Comparison of ENCODE assay signal across 1 cellular context in the genomic region with DNA sequence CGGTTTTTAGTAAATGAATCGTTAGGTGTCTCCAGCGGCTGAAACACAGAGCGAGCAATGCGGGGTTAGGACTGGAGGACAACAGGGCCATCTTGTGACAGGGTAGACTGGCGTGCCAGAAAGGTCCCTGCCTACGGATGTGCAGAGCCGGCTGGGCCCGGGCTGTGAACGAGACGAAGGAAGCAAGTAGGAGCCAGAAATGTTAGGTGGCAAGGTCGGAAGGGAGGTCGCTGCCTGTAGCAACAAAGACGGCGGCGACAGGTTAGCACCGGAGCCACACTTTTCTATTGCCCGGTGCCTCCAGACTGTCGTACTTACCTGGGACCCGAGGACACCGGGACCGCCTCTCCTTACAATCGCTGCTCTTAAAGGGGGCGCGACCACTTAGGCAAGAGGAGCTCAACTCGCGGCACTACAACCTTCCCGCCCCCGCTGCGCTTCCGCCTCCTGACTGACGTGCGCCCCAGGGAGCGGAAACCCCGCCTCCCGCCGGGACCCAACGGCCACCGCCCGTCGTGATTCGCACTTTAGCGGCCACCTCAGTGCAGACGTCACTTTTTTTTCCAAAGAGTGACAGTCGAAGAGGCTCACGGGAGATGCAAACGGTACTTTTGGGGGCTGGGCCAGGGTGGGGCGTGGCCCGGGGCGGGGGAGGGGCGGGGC.
TF ChIP-seq lines count a peak whose summit lies in the region.

A gene with protein sequence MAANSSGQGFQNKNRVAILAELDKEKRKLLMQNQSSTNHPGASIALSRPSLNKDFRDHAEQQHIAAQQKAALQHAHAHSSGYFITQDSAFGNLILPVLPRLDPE (minus strand): TSS at position 449 of the 663 bp plus-strand sequence. CDS start 1,632 bp downstream, outside the sequence.

TF ChIP-seq in K562, 482 proteins besides CTCF, POLR2A, EP300 and RAD21 (continued from another document and continues in another):
- TF ChIP-seq ARID4B (CRISPR knock-in tag; IDR thresholded peaks at IDR 0.05) (peak; percentile 83), KAT7 (CRISPR knock-in tag; IDR thresholded peaks at IDR 0.05; ENCODE audit: borderline replicate concordance) (no peak), MAFK (IDR thresholded peaks at IDR 0.05; ENCODE audit: low read length) (no peak), ZNF507 (tag; conservative IDR thresholded peaks at IDR 0.05) (no peak), CEBPG (CRISPR knock-in tag; IDR thresholded peaks at IDR 0.05) (peak; percentile 63; the same call in 1 of the 2 replicates), CEBPG (tag; conservative IDR thresholded peaks at IDR 0.05 in 1 of 2, IDR thresholded peaks at IDR 0.05 in 1 of 2) (0 out of 4 replicates have a peak, but pooled peaks of 1 of the 2 experiments have one; percentile 22), SAFB (IDR thresholded peaks at IDR 0.05; ENCODE audit: borderline replicate concordance, low read depth, low read length) (no peak), ARID1B (IDR thresholded peaks at IDR 0.05) (no peak), ZNF766 (CRISPR knock-in tag; conservative IDR thresholded peaks at IDR 0.05) (no peak; the same call in 1 of the 2 replicates), ZNF583 (CRISPR knock-in tag; IDR thresholded peaks at IDR 0.05) (no peak), HDAC3 (IDR thresholded peaks at IDR 0.05; ENCODE audit: borderline replicate concordance, partially characterized antibody) (no peak), ZNF717 (CRISPR knock-in tag; IDR thresholded peaks at IDR 0.05) (0 out of 2 replicates have a peak, but pooled peaks have one; percentile 19), MCM7 (IDR thresholded peaks at IDR 0.05) (no peak), PKNOX1 (IDR thresholded peaks at IDR 0.05) (peak; percentile 99), SREBF1 (IDR thresholded peaks at IDR 0.05; ENCODE audit: borderline replicate concordance, low read depth, low read length) (no peak), LARP7 (IDR thresholded peaks at IDR 0.05) (no peak), ERF (CRISPR knock-in tag; IDR thresholded peaks at IDR 0.05) (no peak), NR2F6 (CRISPR knock-in tag; IDR thresholded peaks at IDR 0.05) (no peak), MECOM (CRISPR knock-in tag; IDR thresholded peaks at IDR 0.05) (no peak), ELF1 (tag; IDR thresholded peaks at IDR 0.05) (peak; percentile 90), SIN3B (IDR thresholded peaks at IDR 0.05; ENCODE audit: low read depth) (peak; percentile 67; the same call in 1 of the 2 replicates), NKRF (IDR thresholded peaks at IDR 0.05; ENCODE audit: borderline replicate concordance) (peak; percentile 94), POLR2B (IDR thresholded peaks at IDR 0.05; ENCODE audit: low read depth, partially characterized antibody) (peak; percentile 82), YBX1 (IDR thresholded peaks at IDR 0.05) (no peak), MEIS2 (IDR thresholded peaks at IDR 0.05; ENCODE audit: partially characterized antibody) (peak; percentile 80), ZNF431 (CRISPR knock-in tag; IDR thresholded peaks at IDR 0.05) (no peak), ZNF143 (CRISPR knock-in tag; IDR thresholded peaks at IDR 0.05) (peak; percentile 69), RBM14 (IDR thresholded peaks at IDR 0.05; ENCODE audit: borderline replicate concordance, insufficient read depth, low read depth, low read length) (no peak), JUND (IDR thresholded peaks at IDR 0.05; ENCODE audit: borderline replicate concordance, low read depth, low read length) (peak; percentile 70; the same call in 1 of the 2 replicates), JUND (tag; IDR thresholded peaks at IDR 0.05; ENCODE audit: borderline replicate concordance, low read depth, low read length) (peak; percentile 28; the same call in 1 of the 3 replicates), SMAD2 (IDR thresholded peaks at IDR 0.05; ENCODE audit: low read depth, low read length) (no peak), RNF2 (IDR thresholded peaks at IDR 0.05) (0 out of 2 replicates have a peak, but pooled peaks have one; percentile 35), PBX2 (CRISPR knock-in tag; IDR thresholded peaks at IDR 0.05; ENCODE audit: low read depth) (peak; percentile 86), PBX2 (tag; conservative IDR thresholded peaks at IDR 0.05; ENCODE audit: low read depth) (peak; percentile 96)
- TF ChIP-seq, protein P1, sequence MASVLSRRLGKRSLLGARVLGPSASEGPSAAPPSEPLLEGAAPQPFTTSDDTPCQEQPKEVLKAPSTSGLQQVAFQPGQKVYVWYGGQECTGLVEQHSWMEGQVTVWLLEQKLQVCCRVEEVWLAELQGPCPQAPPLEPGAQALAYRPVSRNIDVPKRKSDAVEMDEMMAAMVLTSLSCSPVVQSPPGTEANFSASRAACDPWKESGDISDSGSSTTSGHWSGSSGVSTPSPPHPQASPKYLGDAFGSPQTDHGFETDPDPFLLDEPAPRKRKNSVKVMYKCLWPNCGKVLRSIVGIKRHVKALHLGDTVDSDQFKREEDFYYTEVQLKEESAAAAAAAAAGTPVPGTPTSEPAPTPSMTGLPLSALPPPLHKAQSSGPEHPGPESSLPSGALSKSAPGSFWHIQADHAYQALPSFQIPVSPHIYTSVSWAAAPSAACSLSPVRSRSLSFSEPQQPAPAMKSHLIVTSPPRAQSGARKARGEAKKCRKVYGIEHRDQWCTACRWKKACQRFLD (CRISPR knock-in tag; IDR thresholded peaks at IDR 0.05), result peak; percentile 74; the same call in 1 of the 2 replicates
- TF ChIP-seq, protein P2, sequence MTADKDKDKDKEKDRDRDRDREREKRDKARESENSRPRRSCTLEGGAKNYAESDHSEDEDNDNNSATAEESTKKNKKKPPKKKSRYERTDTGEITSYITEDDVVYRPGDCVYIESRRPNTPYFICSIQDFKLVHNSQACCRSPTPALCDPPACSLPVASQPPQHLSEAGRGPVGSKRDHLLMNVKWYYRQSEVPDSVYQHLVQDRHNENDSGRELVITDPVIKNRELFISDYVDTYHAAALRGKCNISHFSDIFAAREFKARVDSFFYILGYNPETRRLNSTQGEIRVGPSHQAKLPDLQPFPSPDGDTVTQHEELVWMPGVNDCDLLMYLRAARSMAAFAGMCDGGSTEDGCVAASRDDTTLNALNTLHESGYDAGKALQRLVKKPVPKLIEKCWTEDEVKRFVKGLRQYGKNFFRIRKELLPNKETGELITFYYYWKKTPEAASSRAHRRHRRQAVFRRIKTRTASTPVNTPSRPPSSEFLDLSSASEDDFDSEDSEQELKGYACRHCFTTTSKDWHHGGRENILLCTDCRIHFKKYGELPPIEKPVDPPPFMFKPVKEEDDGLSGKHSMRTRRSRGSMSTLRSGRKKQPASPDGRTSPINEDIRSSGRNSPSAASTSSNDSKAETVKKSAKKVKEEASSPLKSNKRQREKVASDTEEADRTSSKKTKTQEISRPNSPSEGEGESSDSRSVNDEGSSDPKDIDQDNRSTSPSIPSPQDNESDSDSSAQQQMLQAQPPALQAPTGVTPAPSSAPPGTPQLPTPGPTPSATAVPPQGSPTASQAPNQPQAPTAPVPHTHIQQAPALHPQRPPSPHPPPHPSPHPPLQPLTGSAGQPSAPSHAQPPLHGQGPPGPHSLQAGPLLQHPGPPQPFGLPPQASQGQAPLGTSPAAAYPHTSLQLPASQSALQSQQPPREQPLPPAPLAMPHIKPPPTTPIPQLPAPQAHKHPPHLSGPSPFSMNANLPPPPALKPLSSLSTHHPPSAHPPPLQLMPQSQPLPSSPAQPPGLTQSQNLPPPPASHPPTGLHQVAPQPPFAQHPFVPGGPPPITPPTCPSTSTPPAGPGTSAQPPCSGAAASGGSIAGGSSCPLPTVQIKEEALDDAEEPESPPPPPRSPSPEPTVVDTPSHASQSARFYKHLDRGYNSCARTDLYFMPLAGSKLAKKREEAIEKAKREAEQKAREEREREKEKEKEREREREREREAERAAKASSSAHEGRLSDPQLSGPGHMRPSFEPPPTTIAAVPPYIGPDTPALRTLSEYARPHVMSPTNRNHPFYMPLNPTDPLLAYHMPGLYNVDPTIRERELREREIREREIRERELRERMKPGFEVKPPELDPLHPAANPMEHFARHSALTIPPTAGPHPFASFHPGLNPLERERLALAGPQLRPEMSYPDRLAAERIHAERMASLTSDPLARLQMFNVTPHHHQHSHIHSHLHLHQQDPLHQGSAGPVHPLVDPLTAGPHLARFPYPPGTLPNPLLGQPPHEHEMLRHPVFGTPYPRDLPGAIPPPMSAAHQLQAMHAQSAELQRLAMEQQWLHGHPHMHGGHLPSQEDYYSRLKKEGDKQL (CRISPR knock-in tag; IDR thresholded peaks at IDR 0.05; ENCODE audit: borderline replicate concordance), result no peak
- TF ChIP-seq, protein P3, sequence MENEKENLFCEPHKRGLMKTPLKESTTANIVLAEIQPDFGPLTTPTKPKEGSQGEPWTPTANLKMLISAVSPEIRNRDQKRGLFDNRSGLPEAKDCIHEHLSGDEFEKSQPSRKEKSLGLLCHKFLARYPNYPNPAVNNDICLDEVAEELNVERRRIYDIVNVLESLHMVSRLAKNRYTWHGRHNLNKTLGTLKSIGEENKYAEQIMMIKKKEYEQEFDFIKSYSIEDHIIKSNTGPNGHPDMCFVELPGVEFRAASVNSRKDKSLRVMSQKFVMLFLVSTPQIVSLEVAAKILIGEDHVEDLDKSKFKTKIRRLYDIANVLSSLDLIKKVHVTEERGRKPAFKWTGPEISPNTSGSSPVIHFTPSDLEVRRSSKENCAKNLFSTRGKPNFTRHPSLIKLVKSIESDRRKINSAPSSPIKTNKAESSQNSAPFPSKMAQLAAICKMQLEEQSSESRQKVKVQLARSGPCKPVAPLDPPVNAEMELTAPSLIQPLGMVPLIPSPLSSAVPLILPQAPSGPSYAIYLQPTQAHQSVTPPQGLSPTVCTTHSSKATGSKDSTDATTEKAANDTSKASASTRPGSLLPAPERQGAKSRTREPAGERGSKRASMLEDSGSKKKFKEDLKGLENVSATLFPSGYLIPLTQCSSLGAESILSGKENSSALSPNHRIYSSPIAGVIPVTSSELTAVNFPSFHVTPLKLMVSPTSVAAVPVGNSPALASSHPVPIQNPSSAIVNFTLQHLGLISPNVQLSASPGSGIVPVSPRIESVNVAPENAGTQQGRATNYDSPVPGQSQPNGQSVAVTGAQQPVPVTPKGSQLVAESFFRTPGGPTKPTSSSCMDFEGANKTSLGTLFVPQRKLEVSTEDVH (IDR thresholded peaks at IDR 0.05; ENCODE audit: low read depth, partially characterized antibody), result peak; percentile 69
